Comparison of ENCODE assay signal across 12 cellular contexts in the genomic region with DNA sequence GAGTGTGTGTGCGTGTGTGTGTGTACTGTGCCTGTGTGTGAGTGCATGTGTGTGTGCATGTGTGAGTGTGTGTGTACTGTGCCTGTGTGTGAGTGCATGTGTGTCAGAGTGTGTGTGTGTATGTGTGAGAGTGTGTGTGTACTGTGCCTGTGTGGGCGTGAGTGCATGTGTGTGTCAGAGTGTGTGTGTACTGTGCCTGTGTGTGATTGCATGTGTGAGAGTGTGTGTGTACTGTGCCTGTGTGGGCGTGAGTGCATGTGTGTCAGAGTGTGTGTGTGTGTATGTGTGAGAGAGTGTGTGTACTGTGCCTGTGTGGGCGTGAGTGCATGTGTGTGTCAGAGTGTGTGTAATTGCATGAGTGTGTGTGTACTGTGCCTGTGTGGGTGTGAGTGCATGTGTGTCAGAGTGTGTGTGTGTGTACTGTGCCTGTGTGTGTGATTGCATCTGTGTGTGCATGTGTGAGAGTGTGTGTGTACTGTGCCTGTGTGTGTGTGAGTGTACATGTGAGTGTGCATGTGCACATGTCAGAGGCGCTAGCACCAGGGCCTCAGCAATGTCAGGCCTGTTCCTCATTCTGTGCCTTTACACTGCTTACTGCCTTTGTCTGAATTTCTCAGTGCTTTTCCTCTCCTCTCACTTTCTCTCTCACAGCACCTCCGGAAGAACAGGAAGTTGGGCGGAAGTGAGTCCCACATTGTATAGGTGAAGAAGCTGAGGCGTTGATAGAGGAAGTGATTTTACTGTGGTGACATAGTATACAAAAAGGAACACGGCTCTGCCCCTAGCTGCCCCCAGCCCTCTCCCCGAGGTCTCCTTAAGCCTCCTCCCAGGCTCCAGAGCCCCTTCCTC. TPM values are rescaled to one million over a fixed set of nuclear protein-coding genes. Genes with fewer than 3 reads are reported as not detected.
A peak's percentile ranks its signal among the peaks of the same experiment; 100 is the strongest.
DNase-seq lines count a peak whose midpoint lies in the region; ATAC-seq lines count a peak whose summit lies in the region.
"Had no signal": no experiment of that assay in that cellular context is flagged by ENCODE, and none has a peak within 500 bp of the region (broad histone marks: within the 10 kb centered on the region; RNA-seq: fewer than 3 reads in every experiment).

No MANE protein-coding gene starts in this region.

- no peak overlapping the region for H4K91ac ChIP-seq in neuronal stem cell (ENCODE audit: low read depth, low read length, poor library complexity)

- H4K8ac ChIP-seq in neuronal stem cell (ENCODE audit: low read depth, low read length): no peak overlapping the region

- H2BK12ac ChIP-seq in neuronal stem cell (ENCODE audit: low read length): no peak overlapping the region

- no peak overlapping the region for H2BK5ac ChIP-seq in neuronal stem cell (ENCODE audit: low read length)

- no peaks in the 10 kb centered on the region for H3K4me1 ChIP-seq in neuronal stem cell (ENCODE audit: control insufficient read depth in 2 of 2, insufficient read depth in 1 of 2, low read depth in 1 of 2, low read length in 2 of 2)
- H3K4me1 ChIP-seq: suprapubic skin had no signal

- peak overlapping the region in 1 of 2 donors; percentile 67 for H3K4me3 ChIP-seq in neuronal stem cell (ENCODE audit: low read length in 2 of 2)
- H3K4me3 ChIP-seq: suprapubic skin had no signal

- no peak overlapping the region for H3K4me3 Mint-ChIP-seq in activated CD4-positive, alpha-beta T cell treated with anti-CD3 and anti-CD28 coated beads, Interleukin-2, amount 10 ng/mL, durations not matched to agents 24 days and 14 days

- H3K9ac ChIP-seq in neuronal stem cell (ENCODE audit: low read depth, low read length, poor library complexity): peak overlapping the region; percentile 50
- H3K9ac ChIP-seq: SK-N-SH had no signal

- H3K27ac ChIP-seq in neuronal stem cell (replicated peaks; ENCODE audit: low read length): no peak overlapping the region
- H3K27ac ChIP-seq: suprapubic skin had no signal

- no peak overlapping the region for H3K4me2 ChIP-seq in neuronal stem cell (ENCODE audit: insufficient read depth, low read length, poor library complexity, severe bottlenecking)
- H3K4me2 ChIP-seq: SK-N-SH had no signal

- peak overlapping the region; percentile 10 for H3K14ac ChIP-seq in neuronal stem cell (ENCODE audit: low read length)

- H2AFZ ChIP-seq in neuronal stem cell (ENCODE audit: low read length): no peak overlapping the region

- no peak overlapping the region for H3K4ac ChIP-seq in neuronal stem cell (ENCODE audit: low read length)

- peaks cover 1% of the 10 kb centered on the region for H3K27me3 Mint-ChIP-seq in activated CD4-positive, alpha-beta T cell treated with anti-CD3 and anti-CD28 coated beads, Interleukin-2, amount 10 ng/mL, durations not matched to agents 24 days and 14 days

- no peak overlapping the region for H2AK5ac ChIP-seq in neuronal stem cell (ENCODE audit: low read depth, low read length)

- no peaks in the 10 kb centered on the region for H3K36me3 Mint-ChIP-seq in activated CD4-positive, alpha-beta T cell treated with anti-CD3 and anti-CD28 coated beads, Interleukin-2, amount 10 ng/mL, durations not matched to agents 24 days and 14 days (ENCODE audit: low read depth)

- H3K18ac ChIP-seq in neuronal stem cell (ENCODE audit: low read length): peak overlapping the region; percentile 24

- peaks cover 0 to 4% of the 10 kb centered on the region in 2 donors for H3K9me3 ChIP-seq in neuronal stem cell (replicated peaks in 1 of 2; ENCODE audit: control insufficient read depth in 2 of 2, insufficient read depth in 1 of 2, low read depth in 1 of 2, low read length in 2 of 2)
- H3K9me3 ChIP-seq: SK-N-SH, suprapubic skin had no signal

- no peak overlapping the region for H3K27ac Mint-ChIP-seq in activated CD4-positive, alpha-beta T cell treated with anti-CD3 and anti-CD28 coated beads, Interleukin-2, amount 10 ng/mL, durations not matched to agents 24 days and 14 days

- ATAC-seq in HG03095 (IDR thresholded peaks at IDR 0.05; ENCODE audit: unreplicated experiment): peak; percentile 77

- H3K27me3 ChIP-seq in neuronal stem cell (ENCODE audit: control insufficient read depth in 3 of 3, insufficient read depth in 3 of 3, low read depth in 1 of 3, low read length in 3 of 3): no peaks in the 10 kb centered on the region

- no peak overlapping the region for H2BK120ac ChIP-seq in neuronal stem cell (ENCODE audit: low read depth, low read length)

- intact Hi-C loops in activated CD4-positive, alpha-beta T cell treated with anti-CD3 and anti-CD28 coated beads, Interleukin-2, amount 10 ng/mL, durations not matched to agents 24 days and 14 days (cut with micrococcal nuclease): no loop called here

- H3K4me1 Mint-ChIP-seq in activated CD4-positive, alpha-beta T cell treated with anti-CD3 and anti-CD28 coated beads, Interleukin-2, amount 10 ng/mL, durations not matched to agents 24 days and 14 days: no peaks in the 10 kb centered on the region

- no peaks in the 10 kb centered on the region for H3K79me1 ChIP-seq in neuronal stem cell (ENCODE audit: low read depth, low read length)

- peak; percentile 74 for DNase-seq in activated CD4-positive, alpha-beta T cell treated with anti-CD3 and anti-CD28 coated beads, Interleukin-2, amount 10 ng/mL, durations not matched to agents 24 days and 14 days
- DNase-seq in activated CD4-positive, alpha-beta T cell treated with anti-CD3 and anti-CD28 coated beads for 4 hours: no peak
- DNase-seq in UCSD-AML1 (lab: John Stamatoyannopoulos, UW; ENCODE audit: unreplicated experiment) (peak; percentile 46), neuronal stem cell (ENCODE audit: low spot score) (no peak), NCI-H446 (lab: John Stamatoyannopoulos, UW) (no peak), A172 (ENCODE audit: low spot score) (no peak), AG08395 (ENCODE audit: low spot score) (no peak)
- DNase-seq: small intestine had no signal

- H3K36me3 ChIP-seq in neuronal stem cell (replicated peaks in 1 of 2; ENCODE audit: control insufficient read depth in 2 of 2, insufficient read depth in 2 of 2, low read length in 2 of 2): no peaks in the 10 kb centered on the region
- H3K36me3 ChIP-seq: suprapubic skin had no signal

- H3K9me3 Mint-ChIP-seq in activated CD4-positive, alpha-beta T cell treated with anti-CD3 and anti-CD28 coated beads, Interleukin-2, amount 10 ng/mL, durations not matched to agents 24 days and 14 days: no peaks in the 10 kb centered on the region

- no peak overlapping the region for H2BK15ac ChIP-seq in neuronal stem cell (ENCODE audit: low read length)

- no CpG with 5 or more reads among the region's 10 CpGs for whole genome bisulfite sequencing in neuronal stem cell (ENCODE audit: extremely low coverage in 2 of 2, insufficient read length in 2 of 2, insufficient replicate concordance in 1 of 2), 2 donors

- H3K23ac ChIP-seq in neuronal stem cell (ENCODE audit: low read depth, low read length, poor library complexity): peak overlapping the region; percentile 0

RNA-seq across cellular contexts. Expression of a gene that starts 4.9 kb away (rescaled TPM):
- not detected in 2 replicates for total RNA-seq in activated CD4-positive, alpha-beta T cell treated with anti-CD3 and anti-CD28 coated beads, Interleukin-2, amount 10 ng/mL, durations not matched to agents 24 days and 14 days
- not detected for polyA plus RNA-seq in neuronal stem cell (2013, experiment 1 of 2)
- not detected for polyA plus RNA-seq in neuronal stem cell (2013, experiment 2 of 2)
- total RNA-seq in A172 (2014; rRNA removed; shearing (Covaris generic)): not detected in 2 replicates
- total RNA-seq: A673 had no signal
- polyA plus RNA-seq: SK-N-SH had no signal

Comparison
In these comparisons a context has a peak if more than half of its experiments do, and no peak if none do; other contexts are left out.
1. DNase-seq: peak in activated CD4-positive, alpha-beta T cell treated with anti-CD3 and anti-CD28 coated beads, Interleukin-2, amount 10 ng/mL, durations not matched to agents 24 days and 14 days (single experiment) and UCSD-AML1 (single experiment); none in activated CD4-positive, alpha-beta T cell treated with anti-CD3 and anti-CD28 coated beads for 4 hours (0 of 2), neuronal stem cell (single experiment), NCI-H446 (0 of 2), A172 (single experiment) and AG08395 (single experiment).